Comparison of ENCODE assay signal across 8 cellular contexts in genomic region chr6:2021713-2022125, GRCh38.
DNase-seq lines count a peak whose midpoint lies in the region; ATAC-seq and TF ChIP-seq lines count a peak whose summit lies in the region.

No MANE protein-coding gene starts in this region.

- peak in 1 of 2 donors; percentile 72 for TF ChIP-seq EP300 in tibial nerve (IDR thresholded peaks at IDR 0.05)

- H3K27me3 ChIP-seq in tibial nerve, result no peaks in the 10 kb centered on the region

- peaks cover 0 to 15% (median 0%) of the 10 kb centered on the region in 4 donors for H3K4me1 ChIP-seq in tibial nerve

- no peak overlapping the region for H3K27ac ChIP-seq in tibial nerve

- TF ChIP-seq CTCF in tibial nerve (IDR thresholded peaks at IDR 0.05), result no peak

- intact Hi-C loops in left cardiac atrium (cut with DNase I), result loop anchor here in 1 of 2 donors (5.0 kb wide), 1 partner anchor 409 kb away; no protein-coding TSS in a partner anchor

- no peak overlapping the region for H3K4me3 ChIP-seq in tibial nerve

- WGBS in tibial nerve, 2 donors, result 54 to 62% methylated on average over 4 of the region's 4 CpGs

- TF ChIP-seq POLR2A in tibial nerve (IDR thresholded peaks at IDR 0.05), result no peak

- ATAC-seq in left cardiac atrium (peak in 1 of 2 donors; percentile 87), GM21619 (IDR thresholded peaks at IDR 0.05; ENCODE audit: unreplicated experiment) (no peak), GM19467 (IDR thresholded peaks at IDR 0.05; ENCODE audit: unreplicated experiment) (no peak), HG02610 (IDR thresholded peaks at IDR 0.05; ENCODE audit: unreplicated experiment) (no peak)

- DNase-seq in LoVo (ENCODE audit: low spot score) (peak; percentile 45), RPMI7951 (ENCODE audit: low read depth) (peak; percentile 83), left cardiac atrium (peak; percentile 81), tibial nerve (ENCODE audit: low spot score in 2 of 2) (peak; percentile 66 to 86), NCI-H226 (no peak)

- H3K9me3 ChIP-seq in tibial nerve, result peaks cover 0 to 7% (median 0%) of the 10 kb centered on the region in 4 donors

- H3K36me3 ChIP-seq in tibial nerve, result no peaks in the 10 kb centered on the region
